In the genomic region with DNA sequence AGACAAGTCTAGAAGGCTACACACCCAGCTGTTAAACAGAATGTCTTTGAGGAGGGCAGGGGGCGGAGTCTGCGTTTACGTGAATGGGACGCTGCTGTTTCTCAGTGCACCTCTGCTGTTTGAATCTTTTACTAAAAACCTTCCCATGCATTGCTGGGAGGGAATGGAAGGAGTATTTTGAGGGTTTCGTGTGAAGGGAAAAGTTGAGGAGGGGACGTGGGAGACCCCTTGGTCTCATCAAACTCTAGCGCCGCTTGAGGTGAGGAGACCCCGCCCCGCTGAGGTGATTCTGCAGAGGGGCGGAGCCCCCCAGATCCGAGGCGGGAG, we compare ENCODE assay signal across 8 cellular contexts. TPM values are rescaled to one million over a fixed set of nuclear protein-coding genes. Genes with fewer than 3 reads are reported as not detected.
DNase-seq lines count a peak whose midpoint lies in the region; ATAC-seq, FAIRE-seq and TF ChIP-seq lines count a peak whose summit lies in the region.

No MANE protein-coding gene starts in this region.

- TF ChIP-seq CTCF in BE2C (IDR thresholded peaks at IDR 0.05; ENCODE audit: low read depth, low read length) (no peak), Panc1 (IDR thresholded peaks at IDR 0.05) (no peak), mesothelial cell of epicardium (IDR thresholded peaks at IDR 0.05; ENCODE audit: unreplicated experiment) (no peak), D721Med (IDR thresholded peaks at IDR 0.05; ENCODE audit: insufficient read depth, missing control alignments) (no peak)

- no peaks in the 10 kb centered on the region for H3K27me3 Mint-ChIP-seq in mesothelial cell of epicardium (ENCODE audit: low read depth)

- POLR2A ChIA-PET in Panc1 (lab: Charles Lee), result interaction anchor here (0.9 to 1.0 kb wide), 2 partner anchors 29 to 31 kb away, joined by 4 to 6 read pairs; no protein-coding TSS in a partner anchor

- peak overlapping the region; percentile 90 for H3K4me3 Mint-ChIP-seq in mesothelial cell of epicardium

- in situ Hi-C loops in Panc1 (cut with HindIII; ENCODE audit: low pct_unique_long_range_greater_than_20kb, low sequenced_read_pairs), result no loop called here

- CTCF ChIA-PET in Panc1 (lab: Charles Lee), result no interaction called here

- ATAC-seq in GM19025 (IDR thresholded peaks at IDR 0.05; ENCODE audit: low read depth, unreplicated experiment) (peak; percentile 72), HG03108 (IDR thresholded peaks at IDR 0.05; ENCODE audit: unreplicated experiment) (peak; percentile 52), Panc1 (peak; percentile 55)

- H3K36me3 ChIP-seq in BE2C (no peaks in the 10 kb centered on the region), Panc1 (ENCODE audit: control insufficient read depth, insufficient read depth, low read length) (peaks cover 7% of the 10 kb centered on the region)

- FAIRE-seq in D721Med (lab: Jason Lieb, UNC), result no peak

- H3K27ac Mint-ChIP-seq in mesothelial cell of epicardium, result peak overlapping the region; percentile 96

- DNase-seq in BE2C, result no peak
- DNase-seq in Panc1 (ENCODE audit: low read depth, low spot score), result peak; percentile 88
- no peak for DNase-seq in mesothelial cell of epicardium (ENCODE audit: low spot score in 2 of 2, unreplicated experiment in 2 of 2)
- no peak for DNase-seq in D721Med (ENCODE audit: insufficient read length, low spot score)
- DNase-seq in midbrain (lab: John Stamatoyannopoulos, UW), result no peak

- H3K27ac ChIP-seq in Panc1 (ENCODE audit: low read length), result peak overlapping the region; percentile 98
- H3K27ac ChIP-seq in cingulate gyrus (ENCODE audit: low read depth, low read length), result peak overlapping the region; percentile 10

- no peaks in the 10 kb centered on the region for H3K9me3 Mint-ChIP-seq in mesothelial cell of epicardium

- intact Hi-C loops in Panc1 (cut with micrococcal nuclease; ENCODE audit: unreplicated experiment), result no loop called here

- H3K4me1 ChIP-seq in BE2C (no peaks in the 10 kb centered on the region), Panc1 (ENCODE audit: control insufficient read depth, insufficient read depth, low read length) (peaks cover 38% of the 10 kb centered on the region)

- BruUV-seq in Panc1 (replicated peaks; lab: Mats Ljungman, UMichigan), result no TSS peak

- H3K36me3 Mint-ChIP-seq in mesothelial cell of epicardium, result peaks cover 6% of the 10 kb centered on the region

- H3K4me1 Mint-ChIP-seq in mesothelial cell of epicardium, result peaks cover 27% of the 10 kb centered on the region

- H3K4me3 ChIP-seq in BE2C (ENCODE audit: low read depth, low read length) (peak overlapping the region; percentile 91), Panc1 (ENCODE audit: low read depth in 2 of 2, low read length in 2 of 2) (peak overlapping the region; percentile 69 to 76)

- no peaks in the 10 kb centered on the region for H3K9me3 ChIP-seq in BE2C
- H3K9me3 ChIP-seq in Panc1 (ENCODE audit: control insufficient read depth, insufficient read depth, low read depth, low read length), result no peaks in the 10 kb centered on the region

- H3K27me3 ChIP-seq in BE2C (no peaks in the 10 kb centered on the region), Panc1 (ENCODE audit: control insufficient read depth, insufficient read depth, low read length) (no peaks in the 10 kb centered on the region)

RNA-seq across cellular contexts. Expression of a gene that starts 0.5 kb away (rescaled TPM):
- 18.8 TPM for polyA plus RNA-seq in BE2C (2012; ENCODE audit: insufficient read depth, insufficient read length, low read depth)
- total RNA-seq in Panc1 (2021; ENCODE audit: unreplicated experiment) (495 TPM), mesothelial cell of epicardium (129 to 132 TPM (median 131 TPM) in 3 replicates)
- polyA plus RNA-seq in Panc1 (2012; ENCODE audit: insufficient read length), result 227 TPM
